ENCODE assay signal across 1 cellular context in the genomic region with DNA sequence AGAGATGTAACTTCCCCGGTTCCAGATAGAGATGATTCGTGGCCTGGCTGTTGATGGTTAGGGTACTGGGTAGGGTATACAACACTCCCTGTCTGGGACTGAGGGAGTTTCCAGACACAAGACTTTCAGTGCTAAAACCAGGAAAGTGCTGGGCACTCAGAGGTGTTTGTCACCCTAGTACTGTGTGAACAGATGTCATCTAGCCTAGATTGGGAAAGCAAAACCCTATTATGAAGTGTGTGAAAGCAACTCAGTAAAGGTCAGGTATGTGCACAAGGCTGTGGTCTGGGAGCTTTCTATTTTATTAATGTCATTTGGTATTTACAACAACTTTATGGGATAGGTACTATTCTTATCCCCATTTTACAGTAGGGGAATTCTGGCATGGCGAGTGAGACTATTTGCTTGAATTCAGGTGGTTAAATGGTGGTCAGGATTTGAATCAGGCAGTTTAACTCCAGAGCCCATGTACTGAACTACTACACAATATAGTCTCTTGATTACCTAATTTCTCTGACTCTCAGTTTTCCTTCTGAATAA.
TF ChIP-seq lines count a peak whose summit lies in the region.

No MANE protein-coding gene starts in this region.

TF ChIP-seq in IMR-90, 13 proteins besides CTCF, POLR2A, EP300 and RAD21 (continued from another document):
- no peak for TF ChIP-seq USF2 (IDR thresholded peaks at IDR 0.05; ENCODE audit: low read depth, low read length)
- TF ChIP-seq BHLHE40 (IDR thresholded peaks at IDR 0.05; ENCODE audit: low read depth, low read length), result no peak
- TF ChIP-seq RCOR1 (IDR thresholded peaks at IDR 0.05; ENCODE audit: insufficient replicate concordance, low read length), result no peak
- TF ChIP-seq MAZ (IDR thresholded peaks at IDR 0.05; ENCODE audit: borderline replicate concordance, low read depth, low read length), result no peak
- TF ChIP-seq SMC3 (IDR thresholded peaks at IDR 0.05; ENCODE audit: low read depth, low read length), result no peak
